9 cellular contexts compared by ENCODE assay signal in the genomic region with DNA sequence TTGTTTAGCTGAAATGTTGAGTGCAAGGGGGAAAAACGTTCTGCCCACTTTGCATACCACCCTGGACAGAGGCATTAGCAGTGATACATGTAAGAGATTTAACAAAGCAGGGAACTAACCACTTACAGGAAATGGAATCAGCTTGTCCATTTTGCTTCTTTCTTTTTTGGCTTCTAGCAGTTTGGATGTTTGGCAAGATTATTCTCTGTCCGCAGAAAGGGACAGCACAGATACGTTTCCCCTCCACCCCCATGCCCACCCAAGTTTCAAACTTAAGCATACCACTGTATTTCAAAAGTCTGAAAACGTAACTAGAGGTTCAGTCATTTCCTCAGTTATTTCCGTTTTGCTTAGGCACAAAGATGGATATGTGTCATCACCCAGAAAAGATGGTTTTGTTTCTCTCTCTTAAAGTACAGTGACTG.
DNase-seq lines count a peak whose midpoint lies in the region; ATAC-seq and TF ChIP-seq lines count a peak whose summit lies in the region.
"Had no signal": no experiment of that assay in that cellular context is flagged by ENCODE, and none has a peak within 500 bp of the region (broad histone marks: within the 10 kb centered on the region; RNA-seq: fewer than 3 reads in every experiment).

No MANE protein-coding gene starts in this region.

- H3K9ac ChIP-seq in endodermal cell (ENCODE audit: extremely low read depth, low read length, poor library complexity, severe bottlenecking): no peak overlapping the region

- H3K27me3 Mint-ChIP-seq in endodermal cell (ENCODE audit: insufficient read depth): no peaks in the 10 kb centered on the region

- H3K9me3 ChIP-seq in endodermal cell (ENCODE audit: control insufficient read depth, low read length): no peaks in the 10 kb centered on the region
- H3K9me3 ChIP-seq: lower lobe of right lung had no signal

- WGBS in endodermal cell (ENCODE audit: insufficient coverage in 1 of 2, insufficient read length in 1 of 2), 2 experiments: 75 to 81% methylated on average over 3 to 5 of the region's 5 CpGs

- no peaks in the 10 kb centered on the region for H3K27me3 ChIP-seq in endodermal cell (ENCODE audit: control insufficient read depth, insufficient read depth, low read length, poor library complexity, severe bottlenecking)

- H3K27ac ChIP-seq in endodermal cell (ENCODE audit: low read depth, low read length): no peak overlapping the region
- H3K27ac ChIP-seq: lower lobe of right lung had no signal

- peaks cover 17% of the 10 kb centered on the region for H3K4me1 Mint-ChIP-seq in endodermal cell

- H3K4me3 Mint-ChIP-seq in endodermal cell: no peak overlapping the region

- CTCF ChIA-PET in GM10248 (lab: Yijun Ruan, JAX): interaction anchor here (1.3 to 5.3 kb wide), 4 partner anchors 8 to 115 kb away, joined by 3 to 31 read pairs (median 8); no protein-coding TSS in a partner anchor

- H3K36me3 Mint-ChIP-seq in endodermal cell (ENCODE audit: low read depth): no peaks in the 10 kb centered on the region

- H3K36me3 ChIP-seq in endodermal cell (ENCODE audit: control insufficient read depth, insufficient read depth, low read length): no peaks in the 10 kb centered on the region

- POLR2A ChIA-PET in GM10248 (lab: Yijun Ruan, JAX): no interaction called here

- no peaks in the 10 kb centered on the region for H3K9me3 Mint-ChIP-seq in endodermal cell

- no peak for TF ChIP-seq CTCF in GM10248 (IDR thresholded peaks at IDR 0.05; ENCODE audit: control extremely low read depth, extremely low read depth, low read depth, missing control alignments)
- TF ChIP-seq CTCF in GM20000 (IDR thresholded peaks at IDR 0.05; ENCODE audit: extremely low read depth, missing control alignments): no peak
- no peak for TF ChIP-seq CTCF in endodermal cell (conservative IDR thresholded peaks at IDR 0.05)

- no peak overlapping the region for H3K27ac Mint-ChIP-seq in endodermal cell

- peaks cover 2% of the 10 kb centered on the region for H3K4me1 ChIP-seq in endodermal cell (ENCODE audit: control insufficient read depth, insufficient read depth, low read length)

- ATAC-seq in HG03432 (IDR thresholded peaks at IDR 0.05; ENCODE audit: unreplicated experiment): peak; percentile 72
- ATAC-seq in left cardiac atrium: no peak
- ATAC-seq: lower lobe of right lung had no signal

- H3K4me3 ChIP-seq in endodermal cell (ENCODE audit: low read length): no peak overlapping the region
- H3K4me3 ChIP-seq: lower lobe of right lung had no signal

- intact Hi-C loops in posterior vena cava (cut with DNase I): no loop called here
- intact Hi-C loops in left cardiac atrium (cut with DNase I): no loop called here

- peak; percentile 24 for DNase-seq in GM10248 (ENCODE audit: extremely low spot score)
- peak; percentile 19 for DNase-seq in GM20000 (ENCODE audit: low spot score)
- DNase-seq in amniotic epithelial cell (ENCODE audit: low read depth): peak; percentile 79
- DNase-seq in effector CD8-positive, alpha-beta T cell (lab: John Stamatoyannopoulos, UW): no peak
- DNase-seq in posterior vena cava (ENCODE audit: low spot score): no peak
- no peak for DNase-seq in endodermal cell
- DNase-seq in left cardiac atrium: no peak
- DNase-seq: lower lobe of right lung had no signal

Comparison
In these comparisons a context has a peak if more than half of its experiments do, and no peak if none do; other contexts are left out.
1. DNase-seq: peak in GM10248 (single experiment), GM20000 (single experiment) and amniotic epithelial cell (single experiment); none in effector CD8-positive, alpha-beta T cell (single experiment), posterior vena cava (single experiment), endodermal cell (single experiment) and left cardiac atrium (single experiment).